22 cellular contexts compared by ENCODE assay signal in genomic region chr2:121534007-121534406, GRCh38. TPM values are rescaled to one million over a fixed set of nuclear protein-coding genes. Genes with fewer than 3 reads are reported as not detected.
A peak's percentile ranks its signal among the peaks of the same experiment; 100 is the strongest.
DNase-seq lines count a peak whose midpoint lies in the region; ATAC-seq and TF ChIP-seq lines count a peak whose summit lies in the region.
"Had no signal": no experiment of that assay in that cellular context is flagged by ENCODE, and none has a peak within 500 bp of the region (broad histone marks: within the 10 kb centered on the region; RNA-seq: fewer than 3 reads in every experiment).

No MANE protein-coding gene starts in this region.

- intact Hi-C loops in natural killer cell (cut with micrococcal nuclease), result no loop called here
- intact Hi-C loops in activated CD4-positive, alpha-beta T cell treated with anti-CD3 and anti-CD28 coated beads for 36 hours (cut with DNase I, micrococcal nuclease), result loop anchor here in 1 of 2 experiments (5.0 to 10.0 kb wide), 2 partner anchors 58 to 129 kb away; no protein-coding TSS in a partner anchor

- peaks cover 70% of the 10 kb centered on the region for H4K20me1 ChIP-seq in neural progenitor cell (ENCODE audit: low read depth)

- peaks cover 75% of the 10 kb centered on the region for H3K79me2 ChIP-seq in neural progenitor cell (ENCODE audit: low read depth)

- H3K4me1 ChIP-seq in neural progenitor cell, result peaks cover 26% of the 10 kb centered on the region
- H3K4me1 ChIP-seq: colonic mucosa had no signal

- no peaks in the 10 kb centered on the region for H3K27me3 Mint-ChIP-seq in natural killer cell (ENCODE audit: low read depth in 2 of 2)
- no peaks in the 10 kb centered on the region for H3K27me3 Mint-ChIP-seq in natural killer cell treated with Interleukin-12 subunit alpha and Interleukin-12 subunit beta and Interleukin-15 and Interleukin-18, amount 100 ng/mL, for 72 hours
- H3K27me3 Mint-ChIP-seq in chondrocyte (ENCODE audit: low read depth), result no peaks in the 10 kb centered on the region
- H3K27me3 Mint-ChIP-seq in neural progenitor cell (ENCODE audit: insufficient read depth, low read depth), result peaks cover 2% of the 10 kb centered on the region
- no peaks in the 10 kb centered on the region for H3K27me3 Mint-ChIP-seq in activated CD4-positive, alpha-beta T cell treated with anti-CD3 and anti-CD28 coated beads for 36 hours
- H3K27me3 Mint-ChIP-seq: activated CD4-positive, alpha-beta T cell treated with anti-CD3 and anti-CD28 coated beads, Interleukin-2, amount 10 ng/mL, durations not matched to agents 7 days and 5 days had no signal

- H3K4me3 ChIP-seq in neural progenitor cell, result no peak overlapping the region
- H3K4me3 ChIP-seq: colonic mucosa had no signal

- H3K27ac Mint-ChIP-seq in natural killer cell, result peak overlapping the region; percentile 24 to 64
- peak overlapping the region in 1 of 2 donors; percentile 20 for H3K27ac Mint-ChIP-seq in natural killer cell treated with Interleukin-12 subunit alpha and Interleukin-12 subunit beta and Interleukin-15 and Interleukin-18, amount 100 ng/mL, for 72 hours
- H3K27ac Mint-ChIP-seq in chondrocyte (ENCODE audit: unreplicated experiment), result peak overlapping the region; percentile 20
- peak overlapping the region; percentile 88 for H3K27ac Mint-ChIP-seq in neural progenitor cell
- H3K27ac Mint-ChIP-seq in activated CD4-positive, alpha-beta T cell treated with anti-CD3 and anti-CD28 coated beads for 36 hours, result no peak overlapping the region
- H3K27ac Mint-ChIP-seq: T-helper 1 cell treated with Interleukin-12 subunit alpha and Interleukin-12 subunit beta and Interleukin-4 antibody, amounts not matched to agents 30 μg/mL and 1 μg/mL, for 36 hours had no signal

- CTCF ChIA-PET in activated CD4-positive, alpha-beta T cell treated with anti-CD3 and anti-CD28 coated beads for 36 hours (lab: Charles Lee), result no interaction called here

- no peaks in the 10 kb centered on the region for H3K36me3 ChIP-seq in neural progenitor cell
- H3K36me3 ChIP-seq: colonic mucosa, neutrophil had no signal

- no peaks in the 10 kb centered on the region for H3K36me3 Mint-ChIP-seq in natural killer cell
- no peaks in the 10 kb centered on the region for H3K36me3 Mint-ChIP-seq in natural killer cell treated with Interleukin-12 subunit alpha and Interleukin-12 subunit beta and Interleukin-15 and Interleukin-18, amount 100 ng/mL, for 72 hours
- H3K36me3 Mint-ChIP-seq in chondrocyte (ENCODE audit: low read depth), result no peaks in the 10 kb centered on the region
- H3K36me3 Mint-ChIP-seq in neural progenitor cell, result no peaks in the 10 kb centered on the region
- peaks cover 5% of the 10 kb centered on the region for H3K36me3 Mint-ChIP-seq in activated CD4-positive, alpha-beta T cell treated with anti-CD3 and anti-CD28 coated beads for 36 hours (ENCODE audit: low read depth)

- ATAC-seq in natural killer cell (no peak), HG03565 (IDR thresholded peaks at IDR 0.05; ENCODE audit: unreplicated experiment) (no peak)
- no peak for ATAC-seq in natural killer cell treated with Interleukin-12 subunit alpha and Interleukin-12 subunit beta and Interleukin-15 and Interleukin-18, amount 100 ng/mL, for 72 hours
- no peak for ATAC-seq in activated CD4-positive, alpha-beta T cell treated with anti-CD3 and anti-CD28 coated beads for 36 hours

- POLR2A ChIA-PET in activated CD4-positive, alpha-beta T cell treated with anti-CD3 and anti-CD28 coated beads for 36 hours (lab: Charles Lee), result no interaction called here

- TF ChIP-seq CTCF in natural killer cell (IDR thresholded peaks at IDR 0.05) (no peak), chondrocyte (IDR thresholded peaks at IDR 0.05) (no peak), neural progenitor cell (IDR thresholded peaks at IDR 0.05) (no peak)

- no peaks in the 10 kb centered on the region for H3K9me3 Mint-ChIP-seq in natural killer cell
- H3K9me3 Mint-ChIP-seq in natural killer cell treated with Interleukin-12 subunit alpha and Interleukin-12 subunit beta and Interleukin-15 and Interleukin-18, amount 100 ng/mL, for 72 hours, result no peaks in the 10 kb centered on the region
- no peaks in the 10 kb centered on the region for H3K9me3 Mint-ChIP-seq in chondrocyte (ENCODE audit: low read depth)
- no peaks in the 10 kb centered on the region for H3K9me3 Mint-ChIP-seq in neural progenitor cell
- H3K9me3 Mint-ChIP-seq in activated CD4-positive, alpha-beta T cell treated with anti-CD3 and anti-CD28 coated beads for 36 hours (ENCODE audit: low read depth), result no peaks in the 10 kb centered on the region
- H3K9me3 Mint-ChIP-seq: activated CD4-positive, alpha-beta T cell treated with anti-CD3 and anti-CD28 coated beads, Interleukin-2, amount 10 ng/mL, durations not matched to agents 7 days and 5 days; T-helper 1 cell treated with Interleukin-12 subunit alpha and Interleukin-12 subunit beta and Interleukin-4 antibody, amounts not matched to agents 30 μg/mL and 1 μg/mL, for 36 hours had no signal

- H3K4me2 ChIP-seq in neural progenitor cell, result peak overlapping the region; percentile 36

- H3K27me3 ChIP-seq in neural progenitor cell, result no peaks in the 10 kb centered on the region
- H3K27me3 ChIP-seq: colonic mucosa, neutrophil had no signal

- peak overlapping the region; percentile 86 for H3K27ac ChIP-seq in neural progenitor cell
- H3K27ac ChIP-seq: C4-2B, colonic mucosa, HL-60 had no signal

- DNase-seq in natural killer cell, result no peak
- DNase-seq in natural killer cell treated with Interleukin-12 subunit alpha and Interleukin-12 subunit beta and Interleukin-15 and Interleukin-18, amount 100 ng/mL, for 72 hours (ENCODE audit: low spot score), result no peak
- no peak for DNase-seq in chondrocyte (ENCODE audit: low spot score)
- peak; percentile 75 for DNase-seq in neural progenitor cell (ENCODE audit: low spot score)
- DNase-seq in glomerular visceral epithelial cell (ENCODE audit: extremely low spot score), result no peak
- DNase-seq in activated CD4-positive, alpha-beta T cell treated with anti-CD3 and anti-CD28 coated beads for 36 hours, result no peak
- DNase-seq: activated CD4-positive, alpha-beta T cell treated with anti-CD3 and anti-CD28 coated beads, Interleukin-2, amount 10 ng/mL, durations not matched to agents 7 days and 5 days; activated gamma-delta T cell; colonic mucosa; DMS 273 treated with DMSO at 0.1 percent for 48 hours; GOT3; midbrain; NCI-H1105; NCI-H2029 treated with DMSO at 0.1 percent for 48 hours; NCI-H345 had no signal

- H3K9me3 ChIP-seq in neural progenitor cell (ENCODE audit: low read depth), result no peaks in the 10 kb centered on the region
- H3K9me3 ChIP-seq: colonic mucosa, neutrophil had no signal

- H3K4me1 Mint-ChIP-seq in natural killer cell, result peaks cover 31 to 40% of the 10 kb centered on the region in 2 donors
- peaks cover 31 to 52% of the 10 kb centered on the region in 2 donors for H3K4me1 Mint-ChIP-seq in natural killer cell treated with Interleukin-12 subunit alpha and Interleukin-12 subunit beta and Interleukin-15 and Interleukin-18, amount 100 ng/mL, for 72 hours (ENCODE audit: low read depth in 2 of 2)
- H3K4me1 Mint-ChIP-seq in chondrocyte (ENCODE audit: low read depth), result peaks cover 58% of the 10 kb centered on the region
- H3K4me1 Mint-ChIP-seq in neural progenitor cell, result peaks cover 53% of the 10 kb centered on the region
- peaks cover 39% of the 10 kb centered on the region for H3K4me1 Mint-ChIP-seq in activated CD4-positive, alpha-beta T cell treated with anti-CD3 and anti-CD28 coated beads for 36 hours

- no peak overlapping the region for H3K9ac ChIP-seq in neural progenitor cell

- H3F3A ChIP-seq in neural progenitor cell (ENCODE audit: low read depth), result peaks cover 62% of the 10 kb centered on the region

- H3K4me3 Mint-ChIP-seq in natural killer cell (no peak overlapping the region), chondrocyte (ENCODE audit: unreplicated experiment) (no peak overlapping the region), neural progenitor cell (peak overlapping the region; percentile 47)
- H3K4me3 Mint-ChIP-seq in natural killer cell treated with Interleukin-12 subunit alpha and Interleukin-12 subunit beta and Interleukin-15 and Interleukin-18, amount 100 ng/mL, for 72 hours, result no peak overlapping the region
- H3K4me3 Mint-ChIP-seq in activated CD4-positive, alpha-beta T cell treated with anti-CD3 and anti-CD28 coated beads for 36 hours, result no peak overlapping the region
- H3K4me3 Mint-ChIP-seq: T-helper 1 cell treated with Interleukin-12 subunit alpha and Interleukin-12 subunit beta and Interleukin-4 antibody, amounts not matched to agents 30 μg/mL and 1 μg/mL, for 36 hours had no signal

- no peak overlapping the region for H2AFZ ChIP-seq in neural progenitor cell (replicated peaks)

RNA-seq across cellular contexts. Expression of gene RNU4ATAC, which starts 3.3 kb away (rescaled TPM):
- total RNA-seq in natural killer cell (not detected), chondrocyte (not detected in 3 replicates), neural progenitor cell (ENCODE audit: low replicate concordance) (not detected in 2 replicates)
- total RNA-seq in natural killer cell treated with Interleukin-12 subunit alpha and Interleukin-12 subunit beta and Interleukin-15 and Interleukin-18, amount 100 ng/mL, for 72 hours, result not detected
- not detected for total RNA-seq in activated CD4-positive, alpha-beta T cell treated with anti-CD3 and anti-CD28 coated beads for 36 hours
- total RNA-seq: activated CD4-positive, alpha-beta T cell treated with anti-CD3 and anti-CD28 coated beads, Interleukin-2, amount 10 ng/mL, durations not matched to agents 7 days and 5 days; colonic mucosa; renal cortical epithelial cell; ureter had no signal
